In the genomic region with DNA sequence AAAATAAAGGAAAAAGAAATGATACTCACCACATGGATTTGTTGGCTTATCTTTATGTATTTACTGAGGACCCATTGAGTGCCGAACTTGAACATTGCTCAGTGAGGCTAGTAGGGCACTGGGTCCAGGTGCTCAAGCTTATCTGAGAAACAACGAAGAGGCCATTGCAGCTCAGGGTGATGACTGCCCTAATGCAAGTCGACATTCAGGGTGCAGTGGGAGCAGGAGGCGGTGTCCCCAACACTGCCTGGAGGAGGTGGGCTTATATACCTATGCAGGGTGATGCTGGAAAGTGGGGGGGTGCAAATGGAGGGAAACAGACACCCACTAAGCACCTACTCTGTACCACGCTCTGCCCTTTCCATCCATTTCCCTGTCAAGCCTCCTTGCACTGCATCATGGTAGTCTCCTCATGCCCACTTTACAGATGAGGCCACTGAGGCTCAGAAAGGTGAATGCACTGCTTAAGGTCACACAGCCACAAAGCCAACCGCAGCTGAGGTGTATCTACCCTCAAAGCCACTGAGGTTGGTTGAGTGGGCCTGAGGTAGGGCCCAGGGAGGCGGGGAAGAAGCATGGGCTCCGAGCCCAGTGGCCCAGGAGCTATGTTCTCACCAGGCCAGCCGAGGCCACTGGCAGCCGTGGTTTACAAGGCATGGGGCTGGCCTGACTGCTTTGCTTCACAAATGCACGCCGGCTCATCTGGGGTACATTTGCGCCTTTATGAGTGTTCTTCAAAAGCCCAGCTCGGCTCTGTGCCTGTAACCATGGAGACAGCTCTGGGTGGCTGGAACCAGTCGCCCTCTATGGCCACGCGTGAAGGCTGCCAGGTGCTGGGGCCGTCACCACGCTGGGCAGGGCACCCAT, we compare ENCODE assay signal across 12 cellular contexts.
DNase-seq lines count a peak whose midpoint lies in the region; ATAC-seq, FAIRE-seq and TF ChIP-seq lines count a peak whose summit lies in the region.
"Had no signal": no experiment of that assay in that cellular context is flagged by ENCODE, and none has a peak within 500 bp of the region (broad histone marks: within the 10 kb centered on the region; RNA-seq: fewer than 3 reads in every experiment).

No MANE protein-coding gene starts in this region.

- TF ChIP-seq CTCF in GM12878 (IDR thresholded peaks at IDR 0.05 in 2 of 3, conservative IDR thresholded peaks at IDR 0.05 in 1 of 3; ENCODE audit: control insufficient read depth in 2 of 3, extremely low read depth in 1 of 3, insufficient read depth in 1 of 3, low read depth in 3 of 3, low read length in 3 of 3): no peak
- TF ChIP-seq CTCF in A673 (conservative IDR thresholded peaks at IDR 0.05; ENCODE audit: low read depth, low read length): no peak

- no peak for TF ChIP-seq POLR2A in GM12878 (IDR thresholded peaks at IDR 0.05; ENCODE audit: low read depth, low read length)
- TF ChIP-seq POLR2A in H54 (IDR thresholded peaks at IDR 0.05; ENCODE audit: low read depth, low read length): no peak

- intact Hi-C loops in GM12878 (cut with micrococcal nuclease; ENCODE audit: unreplicated experiment): no loop called here
- intact Hi-C loops in aorta (cut with DNase I): no loop called here
- intact Hi-C loops in A673 (cut with micrococcal nuclease; ENCODE audit: unreplicated experiment): no loop called here

- H4K20me1 ChIP-seq in GM12878 (ENCODE audit: control insufficient read depth, insufficient read depth): no peaks in the 10 kb centered on the region

- CTCF ChIA-PET in GM12878 (lab: Yijun Ruan, JAX): no interaction called here
- CTCF ChIA-PET in A673 (lab: Charles Lee): no interaction called here

- BruUV-seq in GM12878 (replicated peaks; lab: Mats Ljungman, UMichigan) (no TSS peak), A673 (replicated peaks; lab: Mats Ljungman, UMichigan) (no TSS peak)

- POLR2A ChIA-PET in GM12878 (lab: Charles Lee): no interaction called here
- POLR2A ChIA-PET in A673 (lab: Charles Lee; ENCODE audit: low non-redundant PET): no interaction called here

- no peaks in the 10 kb centered on the region for H3K9me3 ChIP-seq in GM12878 (replicated peaks; ENCODE audit: control insufficient read depth, insufficient read depth, low read length)
- H3K9me3 ChIP-seq in aorta (ENCODE audit: control insufficient read depth, low read length): no peaks in the 10 kb centered on the region
- H3K9me3 ChIP-seq in A673 (ENCODE audit: low read depth, low read length, poor library complexity, severe bottlenecking): no peaks in the 10 kb centered on the region
- H3K9me3 ChIP-seq: right lobe of liver had no signal

- H3K4me3 Mint-ChIP-seq in stimulated activated naive CD8-positive, alpha-beta T cell treated with anti-CD3 and anti-CD28 coated beads, Interleukin-15, amount 100 ng/mL, for 72 hours: no peak overlapping the region
- H3K4me3 Mint-ChIP-seq: activated T-helper 17 cell treated with anti-CD3 and anti-CD28 coated beads, Interleukin-2, amount 50 U/mL, for 72 hours; B cell had no signal

- ATAC-seq in stimulated activated naive CD8-positive, alpha-beta T cell treated with anti-CD3 and anti-CD28 coated beads, Interleukin-15, Interleukin-2, amounts not matched to agents 100 U/mL and 50 U/mL, for 24 hours: no peak
- no peak for ATAC-seq in stimulated activated naive CD8-positive, alpha-beta T cell treated with anti-CD3 and anti-CD28 coated beads, Interleukin-15, amount 100 ng/mL, for 72 hours
- ATAC-seq in GM12878 (peak; percentile 38; the same call in 1 of the 3 replicates), aorta (ENCODE audit: low FRiP score) (peak; percentile 66), GM18517 (IDR thresholded peaks at IDR 0.05; ENCODE audit: unreplicated experiment) (no peak)
- ATAC-seq: activated T-helper 17 cell treated with anti-CD3 and anti-CD28 coated beads, Interleukin-2, amount 50 U/mL, for 72 hours; right lobe of liver had no signal

- TF ChIP-seq RAD21 in GM12878 (IDR thresholded peaks at IDR 0.05; ENCODE audit: insufficient read depth, low read depth, low read length): no peak

- H3K27me3 ChIP-seq in GM12878 (replicated peaks in 1 of 2; ENCODE audit: control insufficient read depth in 2 of 2, insufficient read depth in 2 of 2, low read length in 1 of 2): no peaks in the 10 kb centered on the region
- H3K27me3 ChIP-seq in aorta (ENCODE audit: control insufficient read depth in 1 of 2, insufficient read depth in 2 of 2, low read length in 1 of 2): no peaks in the 10 kb centered on the region
- H3K27me3 ChIP-seq in A673 (replicated peaks; ENCODE audit: insufficient read depth, low read depth, low read length, poor library complexity): no peaks in the 10 kb centered on the region
- H3K27me3 ChIP-seq: right lobe of liver had no signal

- peak; percentile 3 for DNase-seq in stimulated activated naive CD8-positive, alpha-beta T cell treated with anti-CD3 and anti-CD28 coated beads, Interleukin-15, Interleukin-2, amounts not matched to agents 100 U/mL and 50 U/mL, for 24 hours
- no peak for DNase-seq in stimulated activated naive CD8-positive, alpha-beta T cell treated with anti-CD3 and anti-CD28 coated beads, Interleukin-15, amount 100 ng/mL, for 72 hours
- DNase-seq in GM12878 (ENCODE audit: low read depth, low spot score) (no peak), midbrain (lab: John Stamatoyannopoulos, UW) (peak; percentile 75), aorta (peak in 1 of 2 donors; percentile 76), H54 (ENCODE audit: insufficient read length, low spot score) (no peak), A673 (ENCODE audit: low spot score) (no peak)
- DNase-seq: effector CD4-positive, alpha-beta T cell had no signal

- FAIRE-seq in GM12878 (lab: Jason Lieb, UNC) (no peak), H54 (lab: Jason Lieb, UNC) (no peak)

- TF ChIP-seq EP300 in GM12878 (IDR thresholded peaks at IDR 0.05; ENCODE audit: borderline replicate concordance in 1 of 2, control insufficient read depth in 1 of 2, low read depth in 2 of 2, low read length in 2 of 2): no peak

- H3K27ac ChIP-seq in GM12878 (ENCODE audit: control insufficient read depth, insufficient read depth) (no peak overlapping the region), aorta (ENCODE audit: low read depth in 1 of 2, low read length in 2 of 2) (no peak overlapping the region), A673 (ENCODE audit: low read depth, low read length, poor library complexity, severe bottlenecking) (no peak overlapping the region)
- H3K27ac ChIP-seq: right lobe of liver had no signal

- H2AFZ ChIP-seq in GM12878 (ENCODE audit: control insufficient read depth, low read depth, low read length): no peak overlapping the region

- in situ Hi-C loops in GM12878 (cut with MboI): no loop called here

- no peaks in the 10 kb centered on the region for H3K79me2 ChIP-seq in GM12878 (ENCODE audit: control insufficient read depth, insufficient read depth, low read length)

- no peaks in the 10 kb centered on the region for H3K36me3 ChIP-seq in GM12878 (ENCODE audit: control insufficient read depth in 2 of 2, insufficient read depth in 2 of 2, low read length in 1 of 2)
- no peaks in the 10 kb centered on the region for H3K36me3 ChIP-seq in aorta (ENCODE audit: control insufficient read depth in 1 of 2, insufficient read depth in 2 of 2, low read length in 1 of 2)
- H3K36me3 ChIP-seq in A673 (ENCODE audit: insufficient read depth, low read length, poor library complexity, severe bottlenecking): no peaks in the 10 kb centered on the region
- H3K36me3 ChIP-seq: right lobe of liver had no signal

- no peaks in the 10 kb centered on the region for H3K9me3 Mint-ChIP-seq in stimulated activated naive CD8-positive, alpha-beta T cell treated with anti-CD3 and anti-CD28 coated beads, Interleukin-15, amount 100 ng/mL, for 72 hours
- H3K9me3 Mint-ChIP-seq: activated T-helper 17 cell treated with anti-CD3 and anti-CD28 coated beads, Interleukin-2, amount 50 U/mL, for 72 hours had no signal

- SMC1A ChIA-PET in GM12878 (lab: Charles Lee; ENCODE audit: uncharacterized antibody, unreplicated experiment): no interaction called here

- no peak overlapping the region for H3K27ac Mint-ChIP-seq in stimulated activated naive CD8-positive, alpha-beta T cell treated with anti-CD3 and anti-CD28 coated beads, Interleukin-15, amount 100 ng/mL, for 72 hours
- H3K27ac Mint-ChIP-seq: activated T-helper 17 cell treated with anti-CD3 and anti-CD28 coated beads, Interleukin-2, amount 50 U/mL, for 72 hours; B cell had no signal

- RAD21 ChIA-PET in GM12878 (lab: Charles Lee; ENCODE audit: unreplicated experiment): no interaction called here

- H3K4me1 ChIP-seq in GM12878 (ENCODE audit: control insufficient read depth, insufficient read depth, low read length): peaks cover 13% of the 10 kb centered on the region
- no peaks in the 10 kb centered on the region for H3K4me1 ChIP-seq in aorta (ENCODE audit: control insufficient read depth in 1 of 2, insufficient read depth in 2 of 2, low read length in 2 of 2)
- H3K4me1 ChIP-seq in A673 (ENCODE audit: insufficient read depth, low read length, poor library complexity, severe bottlenecking): no peaks in the 10 kb centered on the region
- H3K4me1 ChIP-seq: right lobe of liver had no signal

- no peak overlapping the region for H3K9ac ChIP-seq in GM12878 (ENCODE audit: control insufficient read depth, insufficient read depth, low read length)

- H3K4me3 ChIP-seq in GM12878 (no peak overlapping the region), aorta (ENCODE audit: low read length in 2 of 2) (no peak overlapping the region), A673 (ENCODE audit: low read depth, low read length, poor library complexity, severe bottlenecking) (no peak overlapping the region)
- H3K4me3 ChIP-seq: right lobe of liver had no signal

- peaks cover 10% of the 10 kb centered on the region for H3K4me1 Mint-ChIP-seq in stimulated activated naive CD8-positive, alpha-beta T cell treated with anti-CD3 and anti-CD28 coated beads, Interleukin-15, amount 100 ng/mL, for 72 hours
- H3K4me1 Mint-ChIP-seq: activated T-helper 17 cell treated with anti-CD3 and anti-CD28 coated beads, Interleukin-2, amount 50 U/mL, for 72 hours; B cell had no signal

- peaks cover 9% of the 10 kb centered on the region for H3K27me3 Mint-ChIP-seq in stimulated activated naive CD8-positive, alpha-beta T cell treated with anti-CD3 and anti-CD28 coated beads, Interleukin-15, amount 100 ng/mL, for 72 hours

- WGBS in GM12878 (ENCODE audit: insufficient coverage, insufficient replicate concordance, low lambda C conversion rate, missing lambda C conversion rate): 25% methylated on average over 19 of the region's 19 CpGs
- 34 to 36% methylated on average over 19 of the region's 19 CpGs for WGBS in aorta, 2 donors

- no peak overlapping the region for H3K4me2 ChIP-seq in GM12878 (ENCODE audit: control insufficient read depth, insufficient read depth)

TF ChIP-seq in GM12878, 131 proteins besides CTCF, POLR2A, EP300 and RAD21 (continues in another document):
- TF ChIP-seq SMARCA5 (IDR thresholded peaks at IDR 0.05) (no peak), BACH1 (IDR thresholded peaks at IDR 0.05; ENCODE audit: borderline replicate concordance) (no peak), NR2F1 (conservative IDR thresholded peaks at IDR 0.05) (no peak)

Comparison
In these comparisons a context has a peak if more than half of its experiments do, and no peak if none do; other contexts are left out.
1. DNase-seq: peak in stimulated activated naive CD8-positive, alpha-beta T cell treated with anti-CD3 and anti-CD28 coated beads, Interleukin-15, Interleukin-2, amounts not matched to agents 100 U/mL and 50 U/mL, for 24 hours (single experiment) and midbrain (single experiment); none in stimulated activated naive CD8-positive, alpha-beta T cell treated with anti-CD3 and anti-CD28 coated beads, Interleukin-15, amount 100 ng/mL, for 72 hours (0 of 2), GM12878 (single experiment), H54 (single experiment) and A673 (single experiment).
2. ATAC-seq: peak in GM12878 (single experiment) and aorta (single experiment); none in stimulated activated naive CD8-positive, alpha-beta T cell treated with anti-CD3 and anti-CD28 coated beads, Interleukin-15, Interleukin-2, amounts not matched to agents 100 U/mL and 50 U/mL, for 24 hours (single experiment), stimulated activated naive CD8-positive, alpha-beta T cell treated with anti-CD3 and anti-CD28 coated beads, Interleukin-15, amount 100 ng/mL, for 72 hours (single experiment) and GM18517 (single experiment).